Comparison of ENCODE assay signal across 25 cellular contexts in the genomic region with DNA sequence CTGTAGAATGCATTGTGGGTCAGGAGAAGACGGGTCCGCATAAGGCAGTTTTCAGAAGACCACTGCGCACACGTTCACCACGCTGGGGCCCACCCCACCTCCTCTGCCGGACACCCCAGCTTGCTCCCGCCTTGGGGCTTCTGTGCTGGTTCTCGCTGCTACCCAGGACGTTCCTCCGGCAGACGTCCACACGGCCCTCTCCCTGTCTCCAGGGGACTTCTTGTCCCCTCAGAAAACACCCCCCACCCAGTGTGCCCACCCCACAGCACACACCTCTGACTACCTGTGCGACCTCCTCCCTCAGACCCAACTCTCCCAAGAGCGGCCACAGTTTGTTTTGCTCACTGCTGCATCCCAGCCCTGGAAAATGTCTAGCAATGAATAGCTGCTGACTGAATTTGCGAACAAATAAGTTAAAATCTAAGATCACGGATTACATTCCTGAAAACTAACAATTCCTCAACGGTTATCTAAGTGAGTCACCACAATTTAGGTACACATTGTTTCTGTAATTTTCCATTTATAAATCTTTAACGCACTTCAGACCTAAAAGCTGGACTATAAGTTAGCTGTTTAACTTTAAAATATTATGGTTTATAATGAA.
DNase-seq lines count a peak whose midpoint lies in the region; ATAC-seq, FAIRE-seq and TF ChIP-seq lines count a peak whose summit lies in the region.
"Had no signal": no experiment of that assay in that cellular context is flagged by ENCODE, and none has a peak within 500 bp of the region (broad histone marks: within the 10 kb centered on the region; RNA-seq: fewer than 3 reads in every experiment).

No MANE protein-coding gene starts in this region.

- TF ChIP-seq CTCF in HFFc6 (IDR thresholded peaks at IDR 0.05) (no peak), astrocyte (IDR thresholded peaks at IDR 0.05; ENCODE audit: insufficient read depth, low read depth, low read length) (no peak), hepatocyte (IDR thresholded peaks at IDR 0.05; ENCODE audit: poor library complexity) (no peak), sigmoid colon (IDR thresholded peaks at IDR 0.05) (no peak)

- H3K36me3 Mint-ChIP-seq in HFFc6 (ENCODE audit: low read depth) = peaks cover 33% of the 10 kb centered on the region
- H3K36me3 Mint-ChIP-seq in astrocyte (ENCODE audit: low read depth, unreplicated experiment) = peaks cover 31% of the 10 kb centered on the region
- no peaks in the 10 kb centered on the region for H3K36me3 Mint-ChIP-seq in activated CD8-positive, alpha-beta T cell treated with anti-CD3 and anti-CD28 coated beads, Interleukin-2, amount 10 ng/mL, durations not matched to agents 7 days and 5 days (ENCODE audit: low read depth)

- no peak for ATAC-seq in activated CD4-positive, CD25-positive, alpha-beta regulatory T cell treated with anti-CD3 and anti-CD28 coated beads, Interleukin-2, amount 50 U/mL, for 24 hours
- ATAC-seq in activated CD8-positive, alpha-beta T cell treated with anti-CD3 and anti-CD28 coated beads, Interleukin-2, amount 10 ng/mL, durations not matched to agents 7 days and 5 days = no peak
- ATAC-seq in HG02981 (IDR thresholded peaks at IDR 0.05; ENCODE audit: unreplicated experiment) = no peak
- ATAC-seq: foreskin keratinocyte had no signal

- H4K20me1 ChIP-seq in astrocyte (ENCODE audit: insufficient read depth, low read length) (peaks cover 5% of the 10 kb centered on the region), hepatocyte (ENCODE audit: insufficient read depth, poor library complexity, severe bottlenecking) (no peaks in the 10 kb centered on the region)

- H3K4me2 ChIP-seq in astrocyte (ENCODE audit: low read length) (peak overlapping the region; percentile 63), hepatocyte (peak overlapping the region; percentile 30)

- H3K36me3 ChIP-seq in astrocyte (ENCODE audit: insufficient read depth, low read length) (peaks cover 5% of the 10 kb centered on the region), hepatocyte (replicated peaks; ENCODE audit: insufficient read depth, low read depth) (peaks cover 5% of the 10 kb centered on the region), sigmoid colon (peaks cover 17 to 47% (median 25%) of the 10 kb centered on the region in 4 donors)
- H3K36me3 ChIP-seq: BE2C, ovary had no signal

- 75% methylated on average over 16 of the region's 18 CpGs for WGBS in hepatocyte (ENCODE audit: low lambda C conversion rate, missing lambda C conversion rate)
- 85 to 88% methylated on average over 18 of the region's 18 CpGs for WGBS in sigmoid colon, 2 donors

- peak overlapping the region; percentile 81 for H3K27ac Mint-ChIP-seq in HFFc6
- H3K27ac Mint-ChIP-seq in astrocyte (ENCODE audit: unreplicated experiment) = peak overlapping the region; percentile 85
- no peak overlapping the region for H3K27ac Mint-ChIP-seq in activated CD8-positive, alpha-beta T cell treated with anti-CD3 and anti-CD28 coated beads, Interleukin-2, amount 10 ng/mL, durations not matched to agents 7 days and 5 days
- H3K27ac Mint-ChIP-seq: activated naive CD8-positive, alpha-beta T cell treated with anti-CD3 and anti-CD28 coated beads, Interleukin-2, amount 10 ng/mL, durations not matched to agents 7 days and 5 days; activated T-helper 1 cell treated with anti-CD3 and anti-CD28 coated beads, Interleukin-12 subunit alpha, Interleukin-12 subunit beta, Interleukin-2, Interleukin-4 antibody, amounts not matched to agents 30 ng/mL and 10 ng/mL and 1 ng/mL, durations not matched to agents 14 hours and 24 hours and 36 hours had no signal

- CTCF ChIA-PET in activated CD8-positive, alpha-beta T cell treated with anti-CD3 and anti-CD28 coated beads, Interleukin-2, amount 10 ng/mL, durations not matched to agents 7 days and 5 days (lab: Charles Lee) = interaction anchor here (1.0 kb wide), 1 partner anchor 47 kb away, joined by 4 read pairs; no protein-coding TSS in a partner anchor

- no peak overlapping the region for H3K4me3 ChIP-seq in astrocyte (ENCODE audit: insufficient read depth, low read depth, low read length)
- no peak overlapping the region for H3K4me3 ChIP-seq in hepatocyte
- peak overlapping the region in 1 of 4 donors; percentile 9 for H3K4me3 ChIP-seq in sigmoid colon
- H3K4me3 ChIP-seq: mucosa of descending colon, ovary had no signal

- no peak for TF ChIP-seq EP300 in sigmoid colon (IDR thresholded peaks at IDR 0.05)

- H3K27me3 ChIP-seq in astrocyte (ENCODE audit: insufficient read depth, low read length) (no peaks in the 10 kb centered on the region), hepatocyte (no peaks in the 10 kb centered on the region), sigmoid colon (no peaks in the 10 kb centered on the region)
- H3K27me3 ChIP-seq: BE2C, foreskin keratinocyte, ovary had no signal

- POLR2A ChIA-PET in activated CD8-positive, alpha-beta T cell treated with anti-CD3 and anti-CD28 coated beads, Interleukin-2, amount 10 ng/mL, durations not matched to agents 7 days and 5 days (lab: Charles Lee) = no interaction called here

- H3K4me1 Mint-ChIP-seq in HFFc6 (ENCODE audit: low read depth) (peaks cover 53% of the 10 kb centered on the region), astrocyte (ENCODE audit: low read depth, unreplicated experiment) (peaks cover 53% of the 10 kb centered on the region)
- H3K4me1 Mint-ChIP-seq in activated CD8-positive, alpha-beta T cell treated with anti-CD3 and anti-CD28 coated beads, Interleukin-2, amount 10 ng/mL, durations not matched to agents 7 days and 5 days (ENCODE audit: low read depth) = no peaks in the 10 kb centered on the region
- H3K4me1 Mint-ChIP-seq: activated naive CD8-positive, alpha-beta T cell treated with anti-CD3 and anti-CD28 coated beads, Interleukin-2, amount 10 ng/mL, durations not matched to agents 7 days and 5 days; central memory CD8-positive, alpha-beta T cell had no signal

- H3K9me2 ChIP-seq in hepatocyte (replicated peaks; ENCODE audit: insufficient read depth) = no peaks in the 10 kb centered on the region

- H3K4me1 ChIP-seq in astrocyte (ENCODE audit: insufficient read depth, low read length) (peaks cover 32% of the 10 kb centered on the region), hepatocyte (ENCODE audit: insufficient read depth) (peaks cover 60% of the 10 kb centered on the region), sigmoid colon (peaks cover 0 to 69% (median 60%) of the 10 kb centered on the region in 4 donors)
- H3K4me1 ChIP-seq: foreskin keratinocyte had no signal

- H3K27me3 Mint-ChIP-seq in HFFc6 (ENCODE audit: insufficient read depth) = no peaks in the 10 kb centered on the region; the same call in 1 of the 2 replicates
- H3K27me3 Mint-ChIP-seq in astrocyte (ENCODE audit: low read depth, unreplicated experiment) = no peaks in the 10 kb centered on the region
- peaks cover 5% of the 10 kb centered on the region for H3K27me3 Mint-ChIP-seq in activated CD8-positive, alpha-beta T cell treated with anti-CD3 and anti-CD28 coated beads, Interleukin-2, amount 10 ng/mL, durations not matched to agents 7 days and 5 days (ENCODE audit: low read depth)
- H3K27me3 Mint-ChIP-seq: activated naive CD8-positive, alpha-beta T cell treated with anti-CD3 and anti-CD28 coated beads, Interleukin-2, amount 10 ng/mL, durations not matched to agents 7 days and 5 days; central memory CD8-positive, alpha-beta T cell had no signal

- H3K79me2 ChIP-seq in astrocyte (ENCODE audit: insufficient read depth, low read length) = no peaks in the 10 kb centered on the region
- H3K79me2 ChIP-seq in hepatocyte = no peaks in the 10 kb centered on the region

- no peak for FAIRE-seq in astrocyte (lab: Jason Lieb, UNC)

- no peaks in the 10 kb centered on the region for H3K9me3 ChIP-seq in astrocyte (ENCODE audit: insufficient read depth, low read depth, low read length)
- H3K9me3 ChIP-seq in hepatocyte (ENCODE audit: low read depth) = no peaks in the 10 kb centered on the region
- no peaks in the 10 kb centered on the region for H3K9me3 ChIP-seq in sigmoid colon
- H3K9me3 ChIP-seq: BE2C, mucosa of descending colon, ovary had no signal

- DNase-seq in HFFc6 (no peak), astrocyte (ENCODE audit: low read depth) (peak; percentile 74), hepatocyte (ENCODE audit: low spot score) (no peak), sigmoid colon (no peak), NCI-H1092 (lab: John Stamatoyannopoulos, UW) (no peak)
- DNase-seq in activated CD8-positive, alpha-beta T cell treated with anti-CD3 and anti-CD28 coated beads, Interleukin-2, amount 10 ng/mL, durations not matched to agents 7 days and 5 days = no peak
- DNase-seq: activated CD4-positive, CD25-positive, alpha-beta regulatory T cell; activated naive CD8-positive, alpha-beta T cell treated with anti-CD3 and anti-CD28 coated beads, Interleukin-2, amount 10 ng/mL, durations not matched to agents 7 days and 5 days; BE2C; Calu3; foreskin keratinocyte; HCEC 1CT; Karpas-422; mucosa of descending colon; NCI-H1092 treated with DMSO at 0.1 percent for 48 hours; NCI-H2081; NCI-H524; ovary; SHP77; stimulated activated CD4-positive, alpha-beta T cell treated with anti-CD3 and anti-CD28 coated beads, Interleukin-2, amount 100 ng/mL, for 48 hours; T-helper 2 cell had no signal

- H3K27ac ChIP-seq in astrocyte (ENCODE audit: low read depth, low read length) (peak overlapping the region; percentile 61), hepatocyte (peak overlapping the region; percentile 49), sigmoid colon (peak overlapping the region; percentile 22 to 91 (median 62))
- H3K27ac ChIP-seq: foreskin keratinocyte, ovary had no signal

- H3K9me3 Mint-ChIP-seq in HFFc6 (no peaks in the 10 kb centered on the region; the same call in 1 of the 2 replicates), astrocyte (ENCODE audit: unreplicated experiment) (peaks cover 2% of the 10 kb centered on the region)
- no peaks in the 10 kb centered on the region for H3K9me3 Mint-ChIP-seq in activated CD8-positive, alpha-beta T cell treated with anti-CD3 and anti-CD28 coated beads, Interleukin-2, amount 10 ng/mL, durations not matched to agents 7 days and 5 days (ENCODE audit: insufficient read depth)
- H3K9me3 Mint-ChIP-seq: activated naive CD8-positive, alpha-beta T cell treated with anti-CD3 and anti-CD28 coated beads, Interleukin-2, amount 10 ng/mL, durations not matched to agents 7 days and 5 days; activated T-helper 1 cell treated with anti-CD3 and anti-CD28 coated beads, Interleukin-12 subunit alpha, Interleukin-12 subunit beta, Interleukin-2, Interleukin-4 antibody, amounts not matched to agents 30 ng/mL and 10 ng/mL and 1 ng/mL, durations not matched to agents 14 hours and 24 hours and 36 hours; central memory CD8-positive, alpha-beta T cell had no signal

- peak overlapping the region; percentile 40 for H3K9ac ChIP-seq in astrocyte (ENCODE audit: low read length)

- H2AFZ ChIP-seq in astrocyte (ENCODE audit: low read depth, low read length) (no peak overlapping the region), hepatocyte (no peak overlapping the region)

- intact Hi-C loops in sigmoid colon (cut with DNase I) = loop anchor here (5.0 to 10.0 kb wide), 3 partner anchors 43 to 414 kb away; no protein-coding TSS in a partner anchor

- H3K4me3 Mint-ChIP-seq in HFFc6 = peak overlapping the region; percentile 71; the same call in 1 of the 2 replicates
- H3K4me3 Mint-ChIP-seq in astrocyte (ENCODE audit: unreplicated experiment) = peak overlapping the region; percentile 21
- H3K4me3 Mint-ChIP-seq in activated CD8-positive, alpha-beta T cell treated with anti-CD3 and anti-CD28 coated beads, Interleukin-2, amount 10 ng/mL, durations not matched to agents 7 days and 5 days = no peak overlapping the region
- H3K4me3 Mint-ChIP-seq: activated naive CD8-positive, alpha-beta T cell treated with anti-CD3 and anti-CD28 coated beads, Interleukin-2, amount 10 ng/mL, durations not matched to agents 7 days and 5 days; activated T-helper 1 cell treated with anti-CD3 and anti-CD28 coated beads, Interleukin-12 subunit alpha, Interleukin-12 subunit beta, Interleukin-2, Interleukin-4 antibody, amounts not matched to agents 30 ng/mL and 10 ng/mL and 1 ng/mL, durations not matched to agents 14 hours and 24 hours and 36 hours; central memory CD8-positive, alpha-beta T cell had no signal

- no peak for TF ChIP-seq POLR2A in sigmoid colon (IDR thresholded peaks at IDR 0.05)
